Comparison of ENCODE assay signal across 1 cellular context in the genomic region with DNA sequence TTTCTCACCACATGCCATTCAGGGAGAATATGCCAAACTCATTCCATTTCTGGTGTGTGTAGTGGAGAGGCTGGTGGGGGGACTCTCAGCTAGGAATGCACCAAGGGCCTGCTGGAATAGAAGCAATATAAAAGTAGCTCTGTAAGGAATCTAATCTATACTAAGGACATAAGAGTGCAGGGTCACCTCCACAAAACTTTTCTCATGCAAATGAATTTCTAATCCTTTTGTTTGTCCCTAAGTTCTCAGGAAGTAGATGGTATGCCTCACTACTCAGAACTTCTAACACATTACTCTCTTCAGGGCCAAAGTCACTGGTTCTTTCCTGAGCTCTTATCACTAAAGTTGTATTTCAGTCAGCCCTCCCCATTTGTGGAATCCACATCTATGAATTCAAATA.
TF ChIP-seq lines count a peak whose summit lies in the region.

No MANE protein-coding gene starts in this region.

TF ChIP-seq in GM23338, 12 proteins besides CTCF, POLR2A, EP300 and RAD21 (continued from another document):
- TF ChIP-seq, protein P1, sequence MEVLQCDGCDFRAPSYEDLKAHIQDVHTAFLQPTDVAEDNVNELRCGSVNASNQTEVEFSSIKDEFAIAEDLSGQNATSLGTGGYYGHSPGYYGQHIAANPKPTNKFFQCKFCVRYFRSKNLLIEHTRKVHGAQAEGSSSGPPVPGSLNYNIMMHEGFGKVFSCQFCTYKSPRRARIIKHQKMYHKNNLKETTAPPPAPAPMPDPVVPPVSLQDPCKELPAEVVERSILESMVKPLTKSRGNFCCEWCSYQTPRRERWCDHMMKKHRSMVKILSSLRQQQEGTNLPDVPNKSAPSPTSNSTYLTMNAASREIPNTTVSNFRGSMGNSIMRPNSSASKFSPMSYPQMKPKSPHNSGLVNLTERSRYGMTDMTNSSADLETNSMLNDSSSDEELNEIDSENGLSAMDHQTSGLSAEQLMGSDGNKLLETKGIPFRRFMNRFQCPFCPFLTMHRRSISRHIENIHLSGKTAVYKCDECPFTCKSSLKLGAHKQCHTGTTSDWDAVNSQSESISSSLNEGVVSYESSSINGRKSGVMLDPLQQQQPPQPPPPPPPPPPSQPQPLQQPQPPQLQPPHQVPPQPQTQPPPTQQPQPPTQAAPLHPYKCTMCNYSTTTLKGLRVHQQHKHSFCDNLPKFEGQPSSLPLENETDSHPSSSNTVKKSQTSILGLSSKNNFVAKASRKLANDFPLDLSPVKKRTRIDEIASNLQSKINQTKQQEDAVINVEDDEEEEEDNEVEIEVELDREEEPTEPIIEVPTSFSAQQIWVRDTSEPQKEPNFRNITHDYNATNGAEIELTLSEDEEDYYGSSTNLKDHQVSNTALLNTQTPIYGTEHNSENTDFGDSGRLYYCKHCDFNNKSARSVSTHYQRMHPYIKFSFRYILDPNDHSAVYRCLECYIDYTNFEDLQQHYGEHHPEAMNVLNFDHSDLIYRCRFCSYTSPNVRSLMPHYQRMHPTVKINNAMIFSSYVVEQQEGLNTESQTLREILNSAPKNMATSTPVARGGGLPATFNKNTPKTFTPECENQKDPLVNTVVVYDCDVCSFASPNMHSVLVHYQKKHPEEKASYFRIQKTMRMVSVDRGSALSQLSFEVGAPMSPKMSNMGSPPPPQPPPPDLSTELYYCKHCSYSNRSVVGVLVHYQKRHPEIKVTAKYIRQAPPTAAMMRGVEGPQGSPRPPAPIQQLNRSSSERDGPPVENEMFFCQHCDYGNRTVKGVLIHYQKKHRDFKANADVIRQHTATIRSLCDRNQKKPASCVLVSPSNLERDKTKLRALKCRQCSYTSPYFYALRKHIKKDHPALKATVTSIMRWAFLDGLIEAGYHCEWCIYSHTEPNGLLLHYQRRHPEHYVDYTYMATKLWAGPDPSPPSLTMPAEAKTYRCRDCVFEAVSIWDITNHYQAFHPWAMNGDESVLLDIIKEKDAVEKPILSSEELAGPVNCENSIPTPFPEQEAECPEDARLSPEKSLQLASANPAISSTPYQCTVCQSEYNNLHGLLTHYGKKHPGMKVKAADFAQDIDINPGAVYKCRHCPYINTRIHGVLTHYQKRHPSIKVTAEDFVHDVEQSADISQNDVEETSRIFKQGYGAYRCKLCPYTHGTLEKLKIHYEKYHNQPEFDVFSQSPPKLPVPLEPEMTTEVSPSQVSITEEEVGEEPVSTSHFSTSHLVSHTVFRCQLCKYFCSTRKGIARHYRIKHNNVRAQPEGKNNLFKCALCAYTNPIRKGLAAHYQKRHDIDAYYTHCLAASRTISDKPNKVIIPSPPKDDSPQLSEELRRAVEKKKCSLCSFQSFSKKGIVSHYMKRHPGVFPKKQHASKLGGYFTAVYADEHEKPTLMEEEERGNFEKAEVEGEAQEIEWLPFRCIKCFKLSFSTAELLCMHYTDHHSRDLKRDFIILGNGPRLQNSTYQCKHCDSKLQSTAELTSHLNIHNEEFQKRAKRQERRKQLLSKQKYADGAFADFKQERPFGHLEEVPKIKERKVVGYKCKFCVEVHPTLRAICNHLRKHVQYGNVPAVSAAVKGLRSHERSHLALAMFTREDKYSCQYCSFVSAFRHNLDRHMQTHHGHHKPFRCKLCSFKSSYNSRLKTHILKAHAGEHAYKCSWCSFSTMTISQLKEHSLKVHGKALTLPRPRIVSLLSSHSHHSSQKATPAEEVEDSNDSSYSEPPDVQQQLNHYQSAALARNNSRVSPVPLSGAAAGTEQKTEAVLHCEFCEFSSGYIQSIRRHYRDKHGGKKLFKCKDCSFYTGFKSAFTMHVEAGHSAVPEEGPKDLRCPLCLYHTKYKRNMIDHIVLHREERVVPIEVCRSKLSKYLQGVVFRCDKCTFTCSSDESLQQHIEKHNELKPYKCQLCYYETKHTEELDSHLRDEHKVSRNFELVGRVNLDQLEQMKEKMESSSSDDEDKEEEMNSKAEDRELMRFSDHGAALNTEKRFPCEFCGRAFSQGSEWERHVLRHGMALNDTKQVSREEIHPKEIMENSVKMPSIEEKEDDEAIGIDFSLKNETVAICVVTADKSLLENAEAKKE (CRISPR knock-in tag; IDR thresholded peaks at IDR 0.05) = no peak
- TF ChIP-seq, protein P2, sequence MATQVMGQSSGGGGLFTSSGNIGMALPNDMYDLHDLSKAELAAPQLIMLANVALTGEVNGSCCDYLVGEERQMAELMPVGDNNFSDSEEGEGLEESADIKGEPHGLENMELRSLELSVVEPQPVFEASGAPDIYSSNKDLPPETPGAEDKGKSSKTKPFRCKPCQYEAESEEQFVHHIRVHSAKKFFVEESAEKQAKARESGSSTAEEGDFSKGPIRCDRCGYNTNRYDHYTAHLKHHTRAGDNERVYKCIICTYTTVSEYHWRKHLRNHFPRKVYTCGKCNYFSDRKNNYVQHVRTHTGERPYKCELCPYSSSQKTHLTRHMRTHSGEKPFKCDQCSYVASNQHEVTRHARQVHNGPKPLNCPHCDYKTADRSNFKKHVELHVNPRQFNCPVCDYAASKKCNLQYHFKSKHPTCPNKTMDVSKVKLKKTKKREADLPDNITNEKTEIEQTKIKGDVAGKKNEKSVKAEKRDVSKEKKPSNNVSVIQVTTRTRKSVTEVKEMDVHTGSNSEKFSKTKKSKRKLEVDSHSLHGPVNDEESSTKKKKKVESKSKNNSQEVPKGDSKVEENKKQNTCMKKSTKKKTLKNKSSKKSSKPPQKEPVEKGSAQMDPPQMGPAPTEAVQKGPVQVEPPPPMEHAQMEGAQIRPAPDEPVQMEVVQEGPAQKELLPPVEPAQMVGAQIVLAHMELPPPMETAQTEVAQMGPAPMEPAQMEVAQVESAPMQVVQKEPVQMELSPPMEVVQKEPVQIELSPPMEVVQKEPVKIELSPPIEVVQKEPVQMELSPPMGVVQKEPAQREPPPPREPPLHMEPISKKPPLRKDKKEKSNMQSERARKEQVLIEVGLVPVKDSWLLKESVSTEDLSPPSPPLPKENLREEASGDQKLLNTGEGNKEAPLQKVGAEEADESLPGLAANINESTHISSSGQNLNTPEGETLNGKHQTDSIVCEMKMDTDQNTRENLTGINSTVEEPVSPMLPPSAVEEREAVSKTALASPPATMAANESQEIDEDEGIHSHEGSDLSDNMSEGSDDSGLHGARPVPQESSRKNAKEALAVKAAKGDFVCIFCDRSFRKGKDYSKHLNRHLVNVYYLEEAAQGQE (IDR thresholded peaks at IDR 0.05; ENCODE audit: unreplicated experiment) = no peak
- no peak for TF ChIP-seq ZNF331 (CRISPR knock-in tag; IDR thresholded peaks at IDR 0.05; ENCODE audit: low read depth)
- no peak for TF ChIP-seq ZNF114 (CRISPR knock-in tag; IDR thresholded peaks at IDR 0.05)
- no peak for TF ChIP-seq CREB1 (CRISPR knock-in tag; IDR thresholded peaks at IDR 0.05; ENCODE audit: low read depth)
- no peak for TF ChIP-seq JUNB (IDR thresholded peaks at IDR 0.05; ENCODE audit: unreplicated experiment)
- no peak for TF ChIP-seq POLR2AphosphoS5 (IDR thresholded peaks at IDR 0.05; ENCODE audit: low read depth)
- no peak for TF ChIP-seq EZH2phosphoT487 (IDR thresholded peaks at IDR 0.05; ENCODE audit: unreplicated experiment)
- TF ChIP-seq STAT1 (IDR thresholded peaks at IDR 0.05; ENCODE audit: unreplicated experiment) = no peak
- TF ChIP-seq, protein P3, sequence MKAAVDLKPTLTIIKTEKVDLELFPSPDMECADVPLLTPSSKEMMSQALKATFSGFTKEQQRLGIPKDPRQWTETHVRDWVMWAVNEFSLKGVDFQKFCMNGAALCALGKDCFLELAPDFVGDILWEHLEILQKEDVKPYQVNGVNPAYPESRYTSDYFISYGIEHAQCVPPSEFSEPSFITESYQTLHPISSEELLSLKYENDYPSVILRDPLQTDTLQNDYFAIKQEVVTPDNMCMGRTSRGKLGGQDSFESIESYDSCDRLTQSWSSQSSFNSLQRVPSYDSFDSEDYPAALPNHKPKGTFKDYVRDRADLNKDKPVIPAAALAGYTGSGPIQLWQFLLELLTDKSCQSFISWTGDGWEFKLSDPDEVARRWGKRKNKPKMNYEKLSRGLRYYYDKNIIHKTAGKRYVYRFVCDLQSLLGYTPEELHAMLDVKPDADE (IDR thresholded peaks at IDR 0.05) = no peak
- TF ChIP-seq EZH2 (IDR thresholded peaks at IDR 0.05; ENCODE audit: low read depth, unreplicated experiment) = no peak
